15 cellular contexts compared by ENCODE assay signal in the genomic region with DNA sequence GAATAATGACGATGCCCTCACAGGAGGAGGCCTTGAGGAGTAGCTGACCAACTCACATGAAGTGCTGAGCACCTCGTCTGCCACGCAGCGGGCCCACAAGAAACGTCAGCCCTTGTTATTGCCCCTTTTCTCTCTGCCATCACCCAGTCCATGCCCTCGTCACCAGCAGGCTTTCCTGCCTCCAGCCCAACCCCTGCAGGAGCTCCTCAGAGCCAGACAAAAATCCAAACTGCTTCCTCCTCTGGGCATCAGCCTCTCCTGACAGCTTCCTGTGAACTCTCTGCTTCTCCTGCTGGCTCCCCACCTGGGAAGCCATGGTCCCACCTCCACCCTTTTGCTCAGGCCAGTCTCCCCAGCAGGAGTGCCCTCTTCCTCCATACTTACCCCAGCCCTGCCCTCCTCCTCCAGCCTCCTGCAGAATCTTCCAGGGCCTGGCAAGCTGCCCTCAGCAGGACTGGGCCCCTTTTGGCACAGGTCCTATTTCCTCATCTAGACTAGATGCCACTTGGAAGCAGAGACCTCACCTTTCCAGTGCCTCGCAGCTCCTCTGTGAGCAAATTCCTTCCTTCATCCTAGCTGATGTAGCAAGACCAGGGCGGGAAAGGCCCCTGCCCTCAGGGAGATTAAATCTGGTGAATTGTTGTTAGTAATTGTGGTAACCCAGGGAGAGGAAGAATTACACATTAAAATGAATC.
A peak's percentile ranks its signal among the peaks of the same experiment; 100 is the strongest.
DNase-seq lines count a peak whose midpoint lies in the region; ATAC-seq and TF ChIP-seq lines count a peak whose summit lies in the region.
"Had no signal": no experiment of that assay in that cellular context is flagged by ENCODE, and none has a peak within 500 bp of the region (broad histone marks: within the 10 kb centered on the region; RNA-seq: fewer than 3 reads in every experiment).

No MANE protein-coding gene starts in this region.

- no peaks in the 10 kb centered on the region for H3K9me3 Mint-ChIP-seq in activated T-helper 17 cell treated with anti-CD3 and anti-CD28 coated beads, Interleukin-2, amount 50 U/mL, for 72 hours
- no peaks in the 10 kb centered on the region for H3K9me3 Mint-ChIP-seq in activated naive CD4-positive, alpha-beta T cell treated with anti-CD3 and anti-CD28 coated beads, Interleukin-2, amount 10 ng/mL, durations not matched to agents 7 days and 5 days
- H3K9me3 Mint-ChIP-seq: activated CD4-positive, alpha-beta memory T cell treated with anti-CD3 and anti-CD28 coated beads for 36 hours had no signal

- 87 to 94% methylated on average over 3 to 6 of the region's 8 CpGs for WGBS in gastroesophageal sphincter (ENCODE audit: low coverage in 1 of 2), 2 donors

- peaks cover 13% of the 10 kb centered on the region for H3K4me1 Mint-ChIP-seq in activated T-helper 17 cell treated with anti-CD3 and anti-CD28 coated beads, Interleukin-2, amount 50 U/mL, for 72 hours
- no peaks in the 10 kb centered on the region for H3K4me1 Mint-ChIP-seq in activated naive CD4-positive, alpha-beta T cell treated with anti-CD3 and anti-CD28 coated beads, Interleukin-2, amount 10 ng/mL, durations not matched to agents 7 days and 5 days

- H3K27me3 ChIP-seq in gastroesophageal sphincter = no peaks in the 10 kb centered on the region
- H3K27me3 ChIP-seq: MG63 had no signal

- no peaks in the 10 kb centered on the region for H3K36me3 ChIP-seq in gastroesophageal sphincter
- H3K36me3 ChIP-seq: MG63, prostate gland had no signal

- H3K9me3 ChIP-seq in gastroesophageal sphincter = no peaks in the 10 kb centered on the region
- H3K9me3 ChIP-seq: MG63, prostate gland had no signal

- H3K36me3 Mint-ChIP-seq in activated T-helper 17 cell treated with anti-CD3 and anti-CD28 coated beads, Interleukin-2, amount 50 U/mL, for 72 hours (ENCODE audit: low read depth) = no peaks in the 10 kb centered on the region
- no peaks in the 10 kb centered on the region for H3K36me3 Mint-ChIP-seq in activated naive CD4-positive, alpha-beta T cell treated with anti-CD3 and anti-CD28 coated beads, Interleukin-2, amount 10 ng/mL, durations not matched to agents 7 days and 5 days
- H3K36me3 Mint-ChIP-seq: activated CD4-positive, alpha-beta memory T cell treated with anti-CD3 and anti-CD28 coated beads for 36 hours had no signal

- no peak overlapping the region for H3K4me3 ChIP-seq in AG10803 (ENCODE audit: low read length)
- no peak overlapping the region for H3K4me3 ChIP-seq in gastroesophageal sphincter
- H3K4me3 ChIP-seq: MG63, prostate gland had no signal

- peaks cover 0 to 8% (median 1%) of the 10 kb centered on the region in 3 donors for H3K4me1 ChIP-seq in gastroesophageal sphincter
- H3K4me1 ChIP-seq: prostate gland had no signal

- peak overlapping the region; percentile 30 for H3K27ac Mint-ChIP-seq in activated T-helper 17 cell treated with anti-CD3 and anti-CD28 coated beads, Interleukin-2, amount 50 U/mL, for 72 hours
- H3K27ac Mint-ChIP-seq in activated naive CD4-positive, alpha-beta T cell treated with anti-CD3 and anti-CD28 coated beads, Interleukin-2, amount 10 ng/mL, durations not matched to agents 7 days and 5 days = no peak overlapping the region
- H3K27ac Mint-ChIP-seq: activated CD4-positive, alpha-beta memory T cell treated with anti-CD3 and anti-CD28 coated beads for 36 hours had no signal

- ATAC-seq in activated T-helper 17 cell treated with anti-CD3 and anti-CD28 coated beads, Interleukin-2, amount 50 U/mL, for 72 hours (replicated peaks) = peak; percentile 23
- ATAC-seq in left colon (peak; percentile 74), HG02623 (IDR thresholded peaks at IDR 0.05; ENCODE audit: unreplicated experiment) (no peak), gastroesophageal sphincter (no peak)

- no peak for TF ChIP-seq CTCF in AG10803 (conservative IDR thresholded peaks at IDR 0.05; ENCODE audit: low read length)
- TF ChIP-seq CTCF in gastroesophageal sphincter (IDR thresholded peaks at IDR 0.05) = no peak

- CTCF ChIA-PET in activated naive CD4-positive, alpha-beta T cell treated with anti-CD3 and anti-CD28 coated beads, Interleukin-2, amount 10 ng/mL, durations not matched to agents 7 days and 5 days (lab: Charles Lee) = interaction anchor here (0.6 kb wide), 1 partner anchor 426 kb away, joined by 5 read pairs; no protein-coding TSS in a partner anchor

- no peak overlapping the region for H3K27ac ChIP-seq in gastroesophageal sphincter
- H3K27ac ChIP-seq: prostate gland had no signal

- no peak overlapping the region for H3K4me3 Mint-ChIP-seq in activated T-helper 17 cell treated with anti-CD3 and anti-CD28 coated beads, Interleukin-2, amount 50 U/mL, for 72 hours
- H3K4me3 Mint-ChIP-seq in activated naive CD4-positive, alpha-beta T cell treated with anti-CD3 and anti-CD28 coated beads, Interleukin-2, amount 10 ng/mL, durations not matched to agents 7 days and 5 days = no peak overlapping the region
- H3K4me3 Mint-ChIP-seq: activated CD4-positive, alpha-beta memory T cell treated with anti-CD3 and anti-CD28 coated beads for 36 hours had no signal

- intact Hi-C loops in left colon (cut with DNase I, micrococcal nuclease) = no loop called here

- DNase-seq in AG10803 (ENCODE audit: low read depth) = peak; percentile 21
- DNase-seq in EL = peak; percentile 8
- DNase-seq in left colon = peak; percentile 64 to 74
- no peak for DNase-seq in stimulated activated CD4-positive, alpha-beta T cell treated with anti-CD3 and anti-CD28 coated beads, Interleukin-4, amount 100 ng/mL, for 4 hours
- no peak for DNase-seq in activated naive CD4-positive, alpha-beta T cell treated with anti-CD3 and anti-CD28 coated beads, Interleukin-2, amount 10 ng/mL, durations not matched to agents 7 days and 5 days
- DNase-seq: activated effector memory CD4-positive, alpha-beta T cell treated with anti-CD3 and anti-CD28 coated beads, Interleukin-2, amount 50 U/mL, for 16 hours; GF-D8; MG63; NCI-H1930; SHP77 had no signal

- no peak for TF ChIP-seq EP300 in gastroesophageal sphincter (IDR thresholded peaks at IDR 0.05)

- H3K27me3 Mint-ChIP-seq in activated T-helper 17 cell treated with anti-CD3 and anti-CD28 coated beads, Interleukin-2, amount 50 U/mL, for 72 hours = no peaks in the 10 kb centered on the region
- H3K27me3 Mint-ChIP-seq in activated naive CD4-positive, alpha-beta T cell treated with anti-CD3 and anti-CD28 coated beads, Interleukin-2, amount 10 ng/mL, durations not matched to agents 7 days and 5 days = peaks cover 17% of the 10 kb centered on the region
- H3K27me3 Mint-ChIP-seq: activated CD4-positive, alpha-beta memory T cell treated with anti-CD3 and anti-CD28 coated beads for 36 hours had no signal

- TF ChIP-seq POLR2A in gastroesophageal sphincter (IDR thresholded peaks at IDR 0.05) = no peak

Comparison
In these comparisons a context has a peak if more than half of its experiments do, and no peak if none do; other contexts are left out.
1. DNase-seq: peak in AG10803 (single experiment), EL (single experiment) and left colon (2 of 2); none in stimulated activated CD4-positive, alpha-beta T cell treated with anti-CD3 and anti-CD28 coated beads, Interleukin-4, amount 100 ng/mL, for 4 hours (0 of 2) and activated naive CD4-positive, alpha-beta T cell treated with anti-CD3 and anti-CD28 coated beads, Interleukin-2, amount 10 ng/mL, durations not matched to agents 7 days and 5 days (single experiment).
2. ATAC-seq: peak in activated T-helper 17 cell treated with anti-CD3 and anti-CD28 coated beads, Interleukin-2, amount 50 U/mL, for 72 hours (single experiment) and left colon (single experiment); none in HG02623 (single experiment) and gastroesophageal sphincter (single experiment).